In genomic region chr4:96736352-96736889, GRCh38 we compare ENCODE assay signal across 11 cellular contexts.
DNase-seq lines count a peak whose midpoint lies in the region; ATAC-seq, FAIRE-seq and TF ChIP-seq lines count a peak whose summit lies in the region.
"Had no signal": no experiment of that assay in that cellular context is flagged by ENCODE, and none has a peak within 500 bp of the region (broad histone marks: within the 10 kb centered on the region; RNA-seq: fewer than 3 reads in every experiment).

No MANE protein-coding gene starts in this region.

- no peak overlapping the region for H3K27ac ChIP-seq in A673 (ENCODE audit: low read depth, low read length, poor library complexity, severe bottlenecking)
- H3K27ac ChIP-seq in iPS DF 6.9 (ENCODE audit: low read length) = no peak overlapping the region
- no peak overlapping the region for H3K27ac ChIP-seq in vagina
- no peak overlapping the region for H3K27ac ChIP-seq in pancreas
- H3K27ac ChIP-seq: heart right ventricle had no signal

- FAIRE-seq in pancreas (lab: Jason Lieb, UNC) = no peak

- POLR2A ChIA-PET in A673 (lab: Charles Lee; ENCODE audit: low non-redundant PET) = no interaction called here

- CTCF ChIA-PET in A673 (lab: Charles Lee) = no interaction called here

- H3K4me1 ChIP-seq in A673 (ENCODE audit: insufficient read depth, low read length, poor library complexity, severe bottlenecking) = no peaks in the 10 kb centered on the region
- H3K4me1 ChIP-seq in iPS DF 6.9 (ENCODE audit: control insufficient read depth, insufficient read depth, low read length) = no peaks in the 10 kb centered on the region
- no peaks in the 10 kb centered on the region for H3K4me1 ChIP-seq in vagina
- no peaks in the 10 kb centered on the region for H3K4me1 ChIP-seq in pancreas
- H3K4me1 ChIP-seq: heart right ventricle had no signal

- H3K9me3 ChIP-seq in A673 (ENCODE audit: low read depth, low read length, poor library complexity, severe bottlenecking) = no peaks in the 10 kb centered on the region
- H3K9me3 ChIP-seq in iPS DF 6.9 (ENCODE audit: control insufficient read depth, insufficient read depth, low read length) = peaks cover 3% of the 10 kb centered on the region
- H3K9me3 ChIP-seq in vagina = no peaks in the 10 kb centered on the region
- H3K9me3 ChIP-seq in pancreas = no peaks in the 10 kb centered on the region

- ATAC-seq in activated CD4-positive, CD25-positive, alpha-beta regulatory T cell treated with anti-CD3 and anti-CD28 coated beads, Interleukin-2, amount 50 U/mL, for 24 hours = no peak
- ATAC-seq in HG02970 (IDR thresholded peaks at IDR 0.05; ENCODE audit: low FRiP score, unreplicated experiment) = no peak
- ATAC-seq in pancreas = no peak
- ATAC-seq: heart right ventricle had no signal

- no CpG with 5 or more reads among the region's 2 CpGs for WGBS in iPS DF 6.9 (ENCODE audit: insufficient coverage, insufficient read length)
- 83 to 86% methylated on average over 2 of the region's 2 CpGs for WGBS in pancreas, 2 donors

- TF ChIP-seq POLR2A in vagina (IDR thresholded peaks at IDR 0.05) = no peak

- no TSS peak for BruUV-seq in A673 (replicated peaks; lab: Mats Ljungman, UMichigan)

- H3K4me3 ChIP-seq in A673 (ENCODE audit: low read depth, low read length, poor library complexity, severe bottlenecking) = no peak overlapping the region
- no peak overlapping the region for H3K4me3 ChIP-seq in iPS DF 6.9 (ENCODE audit: low read length)
- H3K4me3 ChIP-seq in vagina = no peak overlapping the region
- no peak overlapping the region for H3K4me3 ChIP-seq in pancreas
- H3K4me3 ChIP-seq: heart right ventricle had no signal

- no peak for TF ChIP-seq CTCF in A673 (conservative IDR thresholded peaks at IDR 0.05; ENCODE audit: low read depth, low read length)
- TF ChIP-seq CTCF in vagina (IDR thresholded peaks at IDR 0.05) = no peak
- TF ChIP-seq CTCF in pancreas (IDR thresholded peaks at IDR 0.05) = no peak

- H3K27me3 ChIP-seq in A673 (replicated peaks; ENCODE audit: insufficient read depth, low read depth, low read length, poor library complexity) = no peaks in the 10 kb centered on the region
- H3K27me3 ChIP-seq in iPS DF 6.9 (ENCODE audit: control insufficient read depth, insufficient read depth, low read length) = no peaks in the 10 kb centered on the region
- H3K27me3 ChIP-seq in vagina = no peaks in the 10 kb centered on the region
- no peaks in the 10 kb centered on the region for H3K27me3 ChIP-seq in pancreas
- H3K27me3 ChIP-seq: heart right ventricle had no signal

- intact Hi-C loops in A673 (cut with micrococcal nuclease; ENCODE audit: unreplicated experiment) = no loop called here
- intact Hi-C loops in vagina (cut with DNase I) = no loop called here
- intact Hi-C loops in pancreas (cut with DNase I) = no loop called here

- H3K36me3 ChIP-seq in A673 (ENCODE audit: insufficient read depth, low read length, poor library complexity, severe bottlenecking) (no peaks in the 10 kb centered on the region), iPS DF 6.9 (ENCODE audit: control insufficient read depth, insufficient read depth, low read length) (peaks cover 2% of the 10 kb centered on the region; the same call in 1 of the 2 replicates), vagina (no peaks in the 10 kb centered on the region), pancreas (no peaks in the 10 kb centered on the region)
- H3K36me3 ChIP-seq: heart right ventricle had no signal

- peak; percentile 63 for DNase-seq in A673 (ENCODE audit: low spot score)
- peak; percentile 84 for DNase-seq in HT1080 (ENCODE audit: low read depth)
- DNase-seq in amniotic stem cell (lab: John Stamatoyannopoulos, UW) = peak; percentile 17
- DNase-seq in iPS DF 6.9 (ENCODE audit: low read depth, low spot score) = peak; percentile 72
- no peak for DNase-seq in vagina (ENCODE audit: extremely low spot score in 2 of 2)
- no peak for DNase-seq in pancreas
- DNase-seq: activated T-cell treated with anti-CD3 and anti-CD28 coated beads, Interleukin-2, amount 50 U/mL, for 48 hours; AML-193; heart right ventricle had no signal

Comparison
In these comparisons a context has a peak if more than half of its experiments do, and no peak if none do; other contexts are left out.
1. DNase-seq: peak in A673 (single experiment), HT1080 (single experiment), amniotic stem cell (single experiment) and iPS DF 6.9 (single experiment); none in vagina (0 of 2) and pancreas (0 of 6).